ENCODE assay signal across 19 cellular contexts in genomic region chr9:16112116-16112515, GRCh38.
A peak's percentile ranks its signal among the peaks of the same experiment; 100 is the strongest.
DNase-seq lines count a peak whose midpoint lies in the region; ATAC-seq and TF ChIP-seq lines count a peak whose summit lies in the region.
"Had no signal": no experiment of that assay in that cellular context is flagged by ENCODE, and none has a peak within 500 bp of the region (broad histone marks: within the 10 kb centered on the region; RNA-seq: fewer than 3 reads in every experiment).

No MANE protein-coding gene starts in this region.

- H3K27ac Mint-ChIP-seq in MCF 10A (ENCODE audit: low read depth, unreplicated experiment), result no peak overlapping the region
- H3K27ac Mint-ChIP-seq in neural progenitor cell, result no peak overlapping the region
- H3K27ac Mint-ChIP-seq: B cell had no signal

- H3K9me3 ChIP-seq in mammary epithelial cell (replicated peaks; ENCODE audit: insufficient read depth, low read length) (no peaks in the 10 kb centered on the region), hepatocyte (ENCODE audit: low read depth) (no peaks in the 10 kb centered on the region), neural progenitor cell (ENCODE audit: low read depth) (no peaks in the 10 kb centered on the region)
- H3K9me3 ChIP-seq: Peyer's patch had no signal

- in situ Hi-C loops in mammary epithelial cell (cut with MboI; ENCODE audit: low sequenced_read_pairs in 2 of 2), result no loop called here

- no peaks in the 10 kb centered on the region for H3K9me2 ChIP-seq in hepatocyte (replicated peaks; ENCODE audit: insufficient read depth)

- H3K79me2 ChIP-seq in mammary epithelial cell (ENCODE audit: insufficient read depth, low read length), result no peaks in the 10 kb centered on the region
- no peaks in the 10 kb centered on the region for H3K79me2 ChIP-seq in hepatocyte
- no peaks in the 10 kb centered on the region for H3K79me2 ChIP-seq in neural progenitor cell (ENCODE audit: low read depth)

- no peaks in the 10 kb centered on the region for H3F3A ChIP-seq in neural progenitor cell (ENCODE audit: low read depth)

- TF ChIP-seq CTCF in MCF 10A (IDR thresholded peaks at IDR 0.05; ENCODE audit: unreplicated experiment) (no peak), mammary epithelial cell (conservative IDR thresholded peaks at IDR 0.05 in 1 of 2, IDR thresholded peaks at IDR 0.05 in 1 of 2; ENCODE audit: extremely low read depth in 1 of 2, insufficient read depth in 1 of 2, low read depth in 1 of 2, low read length in 2 of 2) (no peak), hepatocyte (IDR thresholded peaks at IDR 0.05; ENCODE audit: poor library complexity) (no peak), neural progenitor cell (IDR thresholded peaks at IDR 0.05) (no peak)

- H3K27me3 ChIP-seq in mammary epithelial cell (ENCODE audit: insufficient read depth, low read length) (no peaks in the 10 kb centered on the region), hepatocyte (no peaks in the 10 kb centered on the region), neural progenitor cell (no peaks in the 10 kb centered on the region)
- H3K27me3 ChIP-seq: Peyer's patch had no signal

- no peaks in the 10 kb centered on the region for H3K36me3 ChIP-seq in mammary epithelial cell (ENCODE audit: insufficient read depth, low read length)
- H3K36me3 ChIP-seq in hepatocyte (replicated peaks; ENCODE audit: insufficient read depth, low read depth), result no peaks in the 10 kb centered on the region
- H3K36me3 ChIP-seq in neural progenitor cell, result no peaks in the 10 kb centered on the region
- H3K36me3 ChIP-seq: Peyer's patch had no signal

- H3K4me3 Mint-ChIP-seq in MCF 10A (ENCODE audit: unreplicated experiment) (no peak overlapping the region), neural progenitor cell (no peak overlapping the region)
- H3K4me3 Mint-ChIP-seq: B cell had no signal

- H3K4me3 ChIP-seq in mammary epithelial cell (replicated peaks in 1 of 3; ENCODE audit: insufficient read depth in 1 of 3, low read depth in 2 of 3, low read length in 3 of 3) (no peak overlapping the region), hepatocyte (no peak overlapping the region), neural progenitor cell (no peak overlapping the region)
- H3K4me3 ChIP-seq: Peyer's patch had no signal

- H4K20me1 ChIP-seq in mammary epithelial cell (ENCODE audit: insufficient read depth, low read length) (no peaks in the 10 kb centered on the region), hepatocyte (ENCODE audit: insufficient read depth, poor library complexity, severe bottlenecking) (no peaks in the 10 kb centered on the region), neural progenitor cell (ENCODE audit: low read depth) (no peaks in the 10 kb centered on the region)

- H3K9ac ChIP-seq in mammary epithelial cell (ENCODE audit: insufficient read depth, low read length) (no peak overlapping the region), neural progenitor cell (no peak overlapping the region)
- H3K9ac ChIP-seq: KMS-11 had no signal

- ATAC-seq in left lobe of liver, result no peak
- no peak for ATAC-seq in HG02642 (IDR thresholded peaks at IDR 0.05; ENCODE audit: poor library complexity, unreplicated experiment)
- ATAC-seq: Right ventricle myocardium inferior had no signal

- H3K36me3 Mint-ChIP-seq in MCF 10A (ENCODE audit: insufficient read depth, unreplicated experiment) (no peaks in the 10 kb centered on the region), neural progenitor cell (no peaks in the 10 kb centered on the region)

- H3K27me3 Mint-ChIP-seq in MCF 10A (ENCODE audit: insufficient read depth, unreplicated experiment) (no peaks in the 10 kb centered on the region), neural progenitor cell (ENCODE audit: insufficient read depth, low read depth) (peaks cover 4% of the 10 kb centered on the region)
- H3K27me3 Mint-ChIP-seq: B cell had no signal

- H3K4me1 Mint-ChIP-seq in MCF 10A (ENCODE audit: insufficient read depth, unreplicated experiment), result no peaks in the 10 kb centered on the region
- H3K4me1 Mint-ChIP-seq in neural progenitor cell, result no peaks in the 10 kb centered on the region
- H3K4me1 Mint-ChIP-seq: B cell had no signal

- intact Hi-C loops in MCF 10A (cut with micrococcal nuclease) (no loop called here), mammary epithelial cell (cut with micrococcal nuclease) (no loop called here)

- BruUV-seq in MCF 10A (replicated peaks; lab: Mats Ljungman, UMichigan), result no TSS peak
- no TSS peak for BruUV-seq in mammary epithelial cell (replicated peaks; lab: Mats Ljungman, UMichigan)

- no peak overlapping the region for H3K27ac ChIP-seq in mammary epithelial cell (ENCODE audit: insufficient read depth, low read depth, low read length)
- H3K27ac ChIP-seq in hepatocyte, result no peak overlapping the region
- no peak overlapping the region for H3K27ac ChIP-seq in neural progenitor cell
- H3K27ac ChIP-seq: KMS-11, Peyer's patch had no signal

- H3K9me3 Mint-ChIP-seq in MCF 10A (ENCODE audit: unreplicated experiment), result no peaks in the 10 kb centered on the region
- no peaks in the 10 kb centered on the region for H3K9me3 Mint-ChIP-seq in neural progenitor cell

- no peaks in the 10 kb centered on the region for H3K4me1 ChIP-seq in mammary epithelial cell (ENCODE audit: insufficient read depth, low read length)
- peaks cover under 1% of the 10 kb centered on the region for H3K4me1 ChIP-seq in hepatocyte (ENCODE audit: insufficient read depth)
- peaks cover under 1% of the 10 kb centered on the region for H3K4me1 ChIP-seq in neural progenitor cell
- H3K4me1 ChIP-seq: Peyer's patch had no signal

- DNase-seq in MCF 10A (ENCODE audit: unreplicated experiment) (peak; percentile 23), mammary epithelial cell (no peak), OCI-M1 (lab: John Stamatoyannopoulos, UW) (peak; percentile 0), hepatocyte (ENCODE audit: low spot score) (peak; percentile 33), neural progenitor cell (ENCODE audit: low spot score) (peak; percentile 36), left lobe of liver (ENCODE audit: low spot score) (no peak), NCI-H524 treated with DMSO at 0.1 percent for 48 hours (lab: John Stamatoyannopoulos, UW) (no peak)
- DNase-seq: 8988T, DND-41, GOT3, NCI-H1417 treated with DMSO at 0.1 percent for 48 hours, NCI-H187 treated with DMSO at 0.1 percent for 48 hours, NCI-H345, NCI-H526, Peyer's patch had no signal

- H3K4me2 ChIP-seq in mammary epithelial cell (ENCODE audit: insufficient read depth, low read depth, low read length) (no peak overlapping the region), hepatocyte (no peak overlapping the region), neural progenitor cell (no peak overlapping the region)
- H3K4me2 ChIP-seq: KMS-11 had no signal

- CTCF ChIA-PET in MCF 10A (lab: Yijun Ruan, JAX), result interaction anchor here (0.7 to 0.9 kb wide), 2 partner anchors 21 to 29 kb away, joined by 3 to 4 read pairs; no protein-coding TSS in a partner anchor
- CTCF ChIA-PET in mammary epithelial cell (lab: Charles Lee; ENCODE audit: low non-redundant PET), result no interaction called here

- POLR2A ChIA-PET in MCF 10A (lab: Yijun Ruan, JAX), result no interaction called here

- WGBS in mammary epithelial cell (ENCODE audit: low coverage, missing lambda C conversion rate), result 88% methylated on average over 6 of the region's 6 CpGs
- 90% methylated on average over 6 of the region's 6 CpGs for WGBS in hepatocyte (ENCODE audit: low lambda C conversion rate, missing lambda C conversion rate)

- dilution Hi-C loops in mammary epithelial cell (cut with HindIII; ENCODE audit: low sequenced_read_pairs), result no loop called here

- no peak overlapping the region for H2AFZ ChIP-seq in mammary epithelial cell (ENCODE audit: low read depth, low read length)
- H2AFZ ChIP-seq in hepatocyte, result no peak overlapping the region
- H2AFZ ChIP-seq in neural progenitor cell (replicated peaks), result no peak overlapping the region

Comparison
In these comparisons a context has a peak if more than half of its experiments do, and no peak if none do; other contexts are left out.
1. DNase-seq: peak in MCF 10A (single experiment), OCI-M1 (single experiment), hepatocyte (single experiment) and neural progenitor cell (single experiment); none in mammary epithelial cell (single experiment), left lobe of liver (single experiment) and NCI-H524 treated with DMSO at 0.1 percent for 48 hours (single experiment).